In genomic region chr13:23715762-23716235, GRCh38 we compare ENCODE assay signal across 10 cellular contexts.
A peak's percentile ranks its signal among the peaks of the same experiment; 100 is the strongest.
DNase-seq lines count a peak whose midpoint lies in the region; ATAC-seq and TF ChIP-seq lines count a peak whose summit lies in the region.
"Had no signal": no experiment of that assay in that cellular context is flagged by ENCODE, and none has a peak within 500 bp of the region (broad histone marks: within the 10 kb centered on the region; RNA-seq: fewer than 3 reads in every experiment).

No MANE protein-coding gene starts in this region.

- ATAC-seq in right cardiac atrium (peak; percentile 47 to 66), GM18858 (IDR thresholded peaks at IDR 0.05; ENCODE audit: unreplicated experiment) (no peak), HG02870 (IDR thresholded peaks at IDR 0.05; ENCODE audit: unreplicated experiment) (no peak)

- H3K9me3 ChIP-seq in SJCRH30 (replicated peaks) (no peaks in the 10 kb centered on the region; the same call in 1 of the 2 replicates), right cardiac atrium (ENCODE audit: control insufficient read depth, low read length) (no peaks in the 10 kb centered on the region), colonic mucosa (no peaks in the 10 kb centered on the region)
- H3K9me3 ChIP-seq: neutrophil had no signal

- no peak overlapping the region for H3K4me3 ChIP-seq in GM12864 (ENCODE audit: low read depth, low read length)
- H3K4me3 ChIP-seq in SJCRH30 = no peak overlapping the region
- no peak overlapping the region for H3K4me3 ChIP-seq in right cardiac atrium (ENCODE audit: low read length)
- H3K4me3 ChIP-seq in colonic mucosa = no peak overlapping the region

- intact Hi-C loops in right cardiac atrium (cut with DNase I) = loop anchor here in 2 of 4 donors (5.0 kb wide), 2 partner anchors 152 to 157 kb away; no protein-coding TSS in a partner anchor
- intact Hi-C loops in colonic mucosa (cut with DNase I) = no loop called here

- H3K27me3 ChIP-seq in SJCRH30 (no peaks in the 10 kb centered on the region), right cardiac atrium (ENCODE audit: control insufficient read depth, insufficient read depth) (no peaks in the 10 kb centered on the region), colonic mucosa (no peaks in the 10 kb centered on the region)
- H3K27me3 ChIP-seq: neutrophil had no signal

- WGBS in right cardiac atrium = 87% methylated on average over 11 of the region's 11 CpGs

- DNase-seq in GM12864 (ENCODE audit: low read depth) (no peak), SJCRH30 (peak; percentile 50 to 61), right cardiac atrium (peak in 2 of 3 donors; percentile 65), colonic mucosa (no peak), CD1c-positive myeloid dendritic cell (ENCODE audit: extremely low spot score) (no peak)
- DNase-seq: activated CD8-positive, alpha-beta memory T cell treated with anti-CD3 and anti-CD28 coated beads for 24 hours had no signal

- H3K9ac ChIP-seq in colonic mucosa (ENCODE audit: low read depth in 2 of 2, low read length in 2 of 2) = no peak overlapping the region

- H3K36me3 ChIP-seq in SJCRH30 (no peaks in the 10 kb centered on the region), colonic mucosa (no peaks in the 10 kb centered on the region)
- H3K36me3 ChIP-seq: neutrophil had no signal

- H3K27ac ChIP-seq in 22Rv1 (no peak overlapping the region), SJCRH30 (no peak overlapping the region), right cardiac atrium (ENCODE audit: low read length) (no peak overlapping the region), colonic mucosa (no peak overlapping the region)
- H3K27ac ChIP-seq: neutrophil had no signal

- H3K4me1 ChIP-seq in SJCRH30 = no peaks in the 10 kb centered on the region
- no peaks in the 10 kb centered on the region for H3K4me1 ChIP-seq in right cardiac atrium (ENCODE audit: control insufficient read depth, insufficient read depth, low read length)
- no peaks in the 10 kb centered on the region for H3K4me1 ChIP-seq in colonic mucosa

- peak; percentile 45 for TF ChIP-seq CTCF in 22Rv1 (IDR thresholded peaks at IDR 0.05)
- TF ChIP-seq CTCF in GM12864 (IDR thresholded peaks at IDR 0.05; ENCODE audit: low read depth, low read length, missing control alignments) = peak; percentile 62
- TF ChIP-seq CTCF in colonic mucosa (IDR thresholded peaks at IDR 0.05) = no peak

Comparison
In these comparisons a context has a peak if more than half of its experiments do, and no peak if none do; other contexts are left out.
1. DNase-seq: peak in SJCRH30 (2 of 2) and right cardiac atrium (2 of 3); none in GM12864 (single experiment), colonic mucosa (single experiment) and CD1c-positive myeloid dendritic cell (single experiment).
2. ATAC-seq: peak in right cardiac atrium (2 of 2); none in GM18858 (single experiment) and HG02870 (single experiment).